In the genomic region with DNA sequence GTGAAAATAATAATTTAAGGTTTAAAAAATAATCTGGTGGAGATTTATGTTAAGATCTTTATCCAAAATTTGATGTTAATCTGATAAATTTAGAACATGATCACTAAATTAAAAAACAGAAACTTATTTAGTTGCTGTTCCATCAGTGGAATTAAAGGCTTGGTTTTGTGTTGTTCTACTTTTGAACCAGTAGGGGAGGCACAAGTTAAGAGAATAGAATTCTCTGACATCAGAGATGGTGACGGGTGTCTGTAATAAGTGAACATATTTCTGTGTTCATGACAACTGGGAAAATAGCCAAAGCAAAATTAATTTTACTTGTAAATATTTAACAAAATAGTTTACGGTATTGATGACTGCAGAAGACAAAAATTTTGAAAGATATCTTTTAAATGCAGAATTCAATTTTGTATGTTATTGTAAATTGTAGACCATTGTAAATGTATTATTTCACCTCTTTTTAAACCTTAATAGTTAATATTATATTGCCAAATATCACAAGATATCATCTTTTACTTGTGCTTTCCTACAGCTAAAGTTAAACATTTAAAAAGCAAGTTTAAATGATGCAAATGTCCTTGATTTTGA, we compare ENCODE assay signal across 8 cellular contexts.
DNase-seq lines count a peak whose midpoint lies in the region; ATAC-seq and TF ChIP-seq lines count a peak whose summit lies in the region.

No MANE protein-coding gene starts in this region.

- no peak overlapping the region for H3K4me3 ChIP-seq in Jurkat, Clone E6-1 (ENCODE audit: low read length)

- H3K27me3 Mint-ChIP-seq in activated CD4-positive, alpha-beta T cell treated with anti-CD3 and anti-CD28 coated beads, Interleukin-2, amount 10 ng/mL, durations not matched to agents 24 days and 14 days, result no peaks in the 10 kb centered on the region

- H3K36me3 Mint-ChIP-seq in activated CD4-positive, alpha-beta T cell treated with anti-CD3 and anti-CD28 coated beads, Interleukin-2, amount 10 ng/mL, durations not matched to agents 24 days and 14 days (ENCODE audit: low read depth), result peaks cover 22% of the 10 kb centered on the region

- H3K9me3 Mint-ChIP-seq in activated CD4-positive, alpha-beta T cell treated with anti-CD3 and anti-CD28 coated beads, Interleukin-2, amount 10 ng/mL, durations not matched to agents 24 days and 14 days, result no peaks in the 10 kb centered on the region

- ATAC-seq in GM18909 (IDR thresholded peaks at IDR 0.05; ENCODE audit: poor library complexity, unreplicated experiment) (peak; percentile 72), sciatic nerve (peak; percentile 84)

- intact Hi-C loops in sciatic nerve (cut with DNase I), result loop anchor here (5.0 kb wide), 1 partner anchor 106 kb away; the partner anchor contains the start of gene UBR3
- intact Hi-C loops in activated CD4-positive, alpha-beta T cell treated with anti-CD3 and anti-CD28 coated beads, Interleukin-2, amount 10 ng/mL, durations not matched to agents 24 days and 14 days (cut with micrococcal nuclease), result no loop called here

- POLR2A ChIA-PET in RWPE1 (lab: Yijun Ruan, JAX; ENCODE audit: low non-redundant PET), result no interaction called here

- H3K27ac Mint-ChIP-seq in activated CD4-positive, alpha-beta T cell treated with anti-CD3 and anti-CD28 coated beads, Interleukin-2, amount 10 ng/mL, durations not matched to agents 24 days and 14 days, result no peak overlapping the region

- H3K27ac ChIP-seq in RWPE1, result no peak overlapping the region

- no peak overlapping the region for H3K4me3 Mint-ChIP-seq in activated CD4-positive, alpha-beta T cell treated with anti-CD3 and anti-CD28 coated beads, Interleukin-2, amount 10 ng/mL, durations not matched to agents 24 days and 14 days

- no peaks in the 10 kb centered on the region for H3K4me1 Mint-ChIP-seq in activated CD4-positive, alpha-beta T cell treated with anti-CD3 and anti-CD28 coated beads, Interleukin-2, amount 10 ng/mL, durations not matched to agents 24 days and 14 days

- peak; percentile 82 for TF ChIP-seq CTCF in RWPE1 (conservative IDR thresholded peaks at IDR 0.05; ENCODE audit: low read depth)

- CTCF ChIA-PET in RWPE1 (lab: Yijun Ruan, JAX), result no interaction called here

- DNase-seq in Ammon's horn (ENCODE audit: low spot score), result peak; percentile 47
- peak; percentile 39 for DNase-seq in Jurkat, Clone E6-1 (ENCODE audit: low read depth, low spot score)
- peak; percentile 36 for DNase-seq in RWPE1 (ENCODE audit: low spot score)
- DNase-seq in fibroblast of the conjunctiva (ENCODE audit: low read depth), result peak; percentile 38
- no peak for DNase-seq in sciatic nerve (ENCODE audit: low spot score)
- no peak for DNase-seq in activated CD4-positive, alpha-beta T cell treated with anti-CD3 and anti-CD28 coated beads, Interleukin-2, amount 10 ng/mL, durations not matched to agents 24 days and 14 days
- no peak for DNase-seq in effector CD4-positive, alpha-beta T cell

Comparison
In these comparisons a context has a peak if more than half of its experiments do, and no peak if none do; other contexts are left out.
1. DNase-seq: peak in Ammon's horn (single experiment), Jurkat, Clone E6-1 (single experiment), RWPE1 (single experiment) and fibroblast of the conjunctiva (single experiment); none in sciatic nerve (single experiment), activated CD4-positive, alpha-beta T cell treated with anti-CD3 and anti-CD28 coated beads, Interleukin-2, amount 10 ng/mL, durations not matched to agents 24 days and 14 days (single experiment) and effector CD4-positive, alpha-beta T cell (single experiment).